In the genomic region with DNA sequence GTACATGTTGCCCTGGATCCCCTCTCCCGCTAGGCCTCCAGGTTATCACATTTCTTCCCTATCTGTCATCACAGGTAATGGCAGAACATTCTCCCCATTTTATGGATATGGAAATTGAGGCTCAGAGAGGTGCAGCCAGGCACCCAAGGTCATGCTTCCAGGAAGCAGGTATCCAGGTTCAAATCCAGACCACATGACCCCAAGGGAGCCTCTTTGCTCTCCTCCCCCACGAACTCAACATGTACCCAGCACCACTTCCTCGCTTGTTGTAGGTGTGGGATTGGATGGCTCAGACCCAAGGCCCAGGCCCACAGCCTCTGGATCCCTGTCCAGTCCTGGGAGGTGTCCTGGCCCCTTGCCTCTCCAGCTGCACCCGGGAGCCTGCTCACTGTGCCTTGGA, we compare ENCODE assay signal across 28 cellular contexts.
DNase-seq lines count a peak whose midpoint lies in the region; ATAC-seq, FAIRE-seq and TF ChIP-seq lines count a peak whose summit lies in the region.
"Had no signal": no experiment of that assay in that cellular context is flagged by ENCODE, and none has a peak within 500 bp of the region (broad histone marks: within the 10 kb centered on the region; RNA-seq: fewer than 3 reads in every experiment).

No MANE protein-coding gene starts in this region.

- no peak for TF ChIP-seq CTCF in osteocyte (IDR thresholded peaks at IDR 0.05)

- DNase-seq in cardiac septum (ENCODE audit: low spot score) (peak; percentile 36), Right ventricle myocardium inferior (ENCODE audit: missing footprints) (no peak), osteocyte (ENCODE audit: extremely low spot score, unreplicated experiment) (peak; percentile 54), amniotic stem cell (lab: John Stamatoyannopoulos, UW) (no peak)
- DNase-seq in activated naive CD4-positive, alpha-beta T cell treated with anti-CD3 and anti-CD28 coated beads, Interleukin-2, amount 10 ng/mL, durations not matched to agents 7 days and 5 days: no peak
- DNase-seq: CD8-positive, alpha-beta memory T cell; DMS 273 treated with DMSO at 0.1 percent for 48 hours; EL; GDM1; GOT3; Karpas-422; NCI-H1105 treated with DMSO at 0.1 percent for 48 hours; NCI-H146; NCI-H1930; NCI-H2107; NCI-H524 treated with DMSO at 0.1 percent for 48 hours; NCI-H82; NK-92 treated with Interleukin-12 subunit alpha and Interleukin-12 subunit beta, amount 100 ng/mL, for 24 hours; PC-3; Right ventricle myocardium superior had no signal

- H3K27me3 Mint-ChIP-seq in osteocyte (ENCODE audit: unreplicated experiment): peaks cover 41% of the 10 kb centered on the region
- peaks cover 16% of the 10 kb centered on the region for H3K27me3 Mint-ChIP-seq in activated naive CD4-positive, alpha-beta T cell treated with anti-CD3 and anti-CD28 coated beads, Interleukin-2, amount 10 ng/mL, durations not matched to agents 7 days and 5 days

- H3K27ac Mint-ChIP-seq in osteocyte (ENCODE audit: unreplicated experiment): no peak overlapping the region
- no peak overlapping the region for H3K27ac Mint-ChIP-seq in activated naive CD4-positive, alpha-beta T cell treated with anti-CD3 and anti-CD28 coated beads, Interleukin-2, amount 10 ng/mL, durations not matched to agents 7 days and 5 days
- H3K27ac Mint-ChIP-seq: B cell; CD14-positive monocyte; CD8-positive, alpha-beta memory T cell; HFFc6; IgD-negative memory B cell had no signal

- no peaks in the 10 kb centered on the region for H3K4me1 Mint-ChIP-seq in osteocyte (ENCODE audit: unreplicated experiment)
- H3K4me1 Mint-ChIP-seq in activated naive CD4-positive, alpha-beta T cell treated with anti-CD3 and anti-CD28 coated beads, Interleukin-2, amount 10 ng/mL, durations not matched to agents 7 days and 5 days: no peaks in the 10 kb centered on the region
- H3K4me1 Mint-ChIP-seq: B cell; CD14-positive monocyte; CD8-positive, alpha-beta memory T cell; IgD-negative memory B cell had no signal

- H3K9me3 Mint-ChIP-seq in osteocyte (ENCODE audit: unreplicated experiment): no peaks in the 10 kb centered on the region
- no peaks in the 10 kb centered on the region for H3K9me3 Mint-ChIP-seq in activated naive CD4-positive, alpha-beta T cell treated with anti-CD3 and anti-CD28 coated beads, Interleukin-2, amount 10 ng/mL, durations not matched to agents 7 days and 5 days
- H3K9me3 Mint-ChIP-seq: CD14-positive monocyte; CD8-positive, alpha-beta memory T cell; HFFc6; IgD-negative memory B cell had no signal

- intact Hi-C loops in cardiac septum (cut with DNase I): no loop called here
- intact Hi-C loops in Right ventricle myocardium inferior (cut with DNase I): no loop called here

- CTCF ChIA-PET in activated naive CD4-positive, alpha-beta T cell treated with anti-CD3 and anti-CD28 coated beads, Interleukin-2, amount 10 ng/mL, durations not matched to agents 7 days and 5 days (lab: Charles Lee): no interaction called here

- no peaks in the 10 kb centered on the region for H3K36me3 Mint-ChIP-seq in osteocyte (ENCODE audit: unreplicated experiment)
- no peaks in the 10 kb centered on the region for H3K36me3 Mint-ChIP-seq in activated naive CD4-positive, alpha-beta T cell treated with anti-CD3 and anti-CD28 coated beads, Interleukin-2, amount 10 ng/mL, durations not matched to agents 7 days and 5 days
- H3K36me3 Mint-ChIP-seq: CD14-positive monocyte; CD8-positive, alpha-beta memory T cell had no signal

- no peak overlapping the region for H3K4me3 Mint-ChIP-seq in osteocyte (ENCODE audit: unreplicated experiment)
- no peak overlapping the region for H3K4me3 Mint-ChIP-seq in activated naive CD4-positive, alpha-beta T cell treated with anti-CD3 and anti-CD28 coated beads, Interleukin-2, amount 10 ng/mL, durations not matched to agents 7 days and 5 days
- H3K4me3 Mint-ChIP-seq: B cell; CD14-positive monocyte; CD8-positive, alpha-beta memory T cell; HFFc6; IgD-negative memory B cell had no signal

- ATAC-seq in Right ventricle myocardium inferior: no peak
- no peak for ATAC-seq in HG02970 (IDR thresholded peaks at IDR 0.05; ENCODE audit: low FRiP score, unreplicated experiment)
- no peak for ATAC-seq in GM18517 (IDR thresholded peaks at IDR 0.05; ENCODE audit: unreplicated experiment)
- ATAC-seq: PC-3 had no signal

- peak; percentile 80 for FAIRE-seq in endometrium (lab: Jason Lieb, UNC)
- FAIRE-seq: GM12891 had no signal

Comparison
In these comparisons a context has a peak if more than half of its experiments do, and no peak if none do; other contexts are left out.
1. DNase-seq: peak in cardiac septum (single experiment) and osteocyte (single experiment); none in Right ventricle myocardium inferior (single experiment), activated naive CD4-positive, alpha-beta T cell treated with anti-CD3 and anti-CD28 coated beads, Interleukin-2, amount 10 ng/mL, durations not matched to agents 7 days and 5 days (single experiment) and amniotic stem cell (single experiment).